Comparison of ENCODE assay signal across 1 cellular context in genomic region chr18:13889661-13890060, GRCh38.
TF ChIP-seq lines count a peak whose summit lies in the region.

No MANE protein-coding gene starts in this region.

TF ChIP-seq in HepG2, 621 proteins besides CTCF, POLR2A, EP300 and RAD21:
- TF ChIP-seq FOSL2 (CRISPR knock-in tag; IDR thresholded peaks at IDR 0.05) = peak; percentile 85
- no peak for TF ChIP-seq NR2F1 (CRISPR knock-in tag; IDR thresholded peaks at IDR 0.05)
- TF ChIP-seq ARID3A (IDR thresholded peaks at IDR 0.05; ENCODE audit: low read depth, low read length) = peak; percentile 45; the same call in 1 of the 2 replicates
- TF ChIP-seq HNF4G (IDR thresholded peaks at IDR 0.05; ENCODE audit: borderline replicate concordance, low read depth, low read length) = no peak
- TF ChIP-seq HNF4G (CRISPR knock-in tag; IDR thresholded peaks at IDR 0.05; ENCODE audit: borderline replicate concordance, low read depth) = no peak
- TF ChIP-seq SNAPC4 (CRISPR knock-in tag; IDR thresholded peaks at IDR 0.05) = no peak
- no peak for TF ChIP-seq HOXA7 (CRISPR knock-in tag; IDR thresholded peaks at IDR 0.05)
- TF ChIP-seq FIP1L1 (IDR thresholded peaks at IDR 0.05; ENCODE audit: borderline replicate concordance, insufficient read depth, low read depth, low read length) = no peak
- TF ChIP-seq, protein P1, sequence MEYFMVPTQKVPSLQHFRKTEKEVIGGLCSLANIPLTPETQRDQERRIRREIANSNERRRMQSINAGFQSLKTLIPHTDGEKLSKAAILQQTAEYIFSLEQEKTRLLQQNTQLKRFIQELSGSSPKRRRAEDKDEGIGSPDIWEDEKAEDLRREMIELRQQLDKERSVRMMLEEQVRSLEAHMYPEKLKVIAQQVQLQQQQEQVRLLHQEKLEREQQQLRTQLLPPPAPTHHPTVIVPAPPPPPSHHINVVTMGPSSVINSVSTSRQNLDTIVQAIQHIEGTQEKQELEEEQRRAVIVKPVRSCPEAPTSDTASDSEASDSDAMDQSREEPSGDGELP (IDR thresholded peaks at IDR 0.05; ENCODE audit: borderline replicate concordance, low read depth) = peak; percentile 15; the same call in 1 of the 2 replicates
- TF ChIP-seq ZNF781 (CRISPR knock-in tag; IDR thresholded peaks at IDR 0.05; ENCODE audit: borderline replicate concordance, not compliant biosample characterization) = no peak
- no peak for TF ChIP-seq TBX2 (CRISPR knock-in tag; IDR thresholded peaks at IDR 0.05; ENCODE audit: borderline replicate concordance)
- TF ChIP-seq, protein P2, sequence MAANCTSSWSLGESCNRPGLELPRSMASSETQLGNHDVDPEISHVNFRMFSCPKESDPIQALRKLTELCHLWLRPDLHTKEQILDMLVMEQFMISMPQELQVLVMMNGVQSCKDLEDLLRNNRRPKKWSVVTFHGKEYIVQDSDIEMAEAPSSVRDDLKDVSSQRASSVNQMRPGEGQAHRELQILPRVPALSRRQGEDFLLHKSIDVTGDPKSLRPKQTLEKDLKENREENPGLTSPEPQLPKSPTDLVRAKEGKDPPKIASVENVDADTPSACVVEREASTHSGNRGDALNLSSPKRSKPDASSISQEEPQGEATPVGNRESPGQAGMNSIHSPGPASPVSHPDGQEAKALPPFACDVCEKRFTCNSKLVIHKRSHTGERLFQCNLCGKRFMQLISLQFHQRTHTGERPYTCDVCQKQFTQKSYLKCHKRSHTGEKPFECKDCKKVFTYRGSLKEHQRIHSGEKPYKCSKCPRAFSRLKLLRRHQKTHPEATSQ (CRISPR knock-in tag; IDR thresholded peaks at IDR 0.05; ENCODE audit: borderline replicate concordance) = no peak
- no peak for TF ChIP-seq ZC3H13 (CRISPR knock-in tag; IDR thresholded peaks at IDR 0.05)
- TF ChIP-seq, protein P3, sequence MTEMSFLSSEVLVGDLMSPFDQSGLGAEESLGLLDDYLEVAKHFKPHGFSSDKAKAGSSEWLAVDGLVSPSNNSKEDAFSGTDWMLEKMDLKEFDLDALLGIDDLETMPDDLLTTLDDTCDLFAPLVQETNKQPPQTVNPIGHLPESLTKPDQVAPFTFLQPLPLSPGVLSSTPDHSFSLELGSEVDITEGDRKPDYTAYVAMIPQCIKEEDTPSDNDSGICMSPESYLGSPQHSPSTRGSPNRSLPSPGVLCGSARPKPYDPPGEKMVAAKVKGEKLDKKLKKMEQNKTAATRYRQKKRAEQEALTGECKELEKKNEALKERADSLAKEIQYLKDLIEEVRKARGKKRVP (CRISPR knock-in tag; IDR thresholded peaks at IDR 0.05) = no peak
- TF ChIP-seq CEBPB (IDR thresholded peaks at IDR 0.05; ENCODE audit: borderline replicate concordance, low read depth, low read length) = no peak
